18 cellular contexts compared by ENCODE assay signal in the genomic region with DNA sequence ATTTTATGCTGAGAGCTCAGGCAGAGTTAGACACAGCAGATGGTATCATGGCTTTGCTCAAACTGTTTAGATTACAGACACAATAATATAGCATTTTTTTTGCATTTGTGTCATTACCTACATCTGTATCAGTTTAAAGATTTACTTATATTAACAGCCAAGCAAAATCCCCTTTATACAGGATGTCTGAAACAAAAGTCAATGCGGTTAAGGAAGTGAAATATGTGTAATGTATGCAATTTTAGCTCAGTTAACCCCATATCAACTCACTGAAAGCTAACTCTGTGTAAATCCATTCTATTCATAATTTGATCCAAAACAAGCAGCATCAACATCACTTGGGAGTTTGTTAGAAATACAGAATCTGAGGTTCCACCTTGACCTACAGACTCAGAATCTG.
DNase-seq lines count a peak whose midpoint lies in the region; ATAC-seq, FAIRE-seq and TF ChIP-seq lines count a peak whose summit lies in the region.
"Had no signal": no experiment of that assay in that cellular context is flagged by ENCODE, and none has a peak within 500 bp of the region (broad histone marks: within the 10 kb centered on the region; RNA-seq: fewer than 3 reads in every experiment).

No MANE protein-coding gene starts in this region.

- no peaks in the 10 kb centered on the region for H3K9me3 ChIP-seq in PC-3 (ENCODE audit: low read length)
- H3K9me3 ChIP-seq: Caco-2, esophagus muscularis mucosa, left lung, tibial nerve had no signal

- no TSS peak for BruUV-seq in PC-3 (replicated peaks; lab: Mats Ljungman, UMichigan)

- H3K9ac ChIP-seq in PC-3 (ENCODE audit: low read length) = no peak overlapping the region

- no peak overlapping the region for H3K27ac ChIP-seq in PC-3 (ENCODE audit: low read length)
- H3K27ac ChIP-seq: esophagus muscularis mucosa, left lung, tibial nerve had no signal

- intact Hi-C loops in PC-3 (cut with micrococcal nuclease) = no loop called here

- no peaks in the 10 kb centered on the region for H3K36me3 ChIP-seq in PC-3 (ENCODE audit: low read depth, low read length)
- H3K36me3 ChIP-seq: esophagus muscularis mucosa, left lung, tibial nerve had no signal

- no peak overlapping the region for H3K4me2 ChIP-seq in PC-3 (ENCODE audit: low read length)

- POLR2A ChIA-PET in PC-3 (lab: Charles Lee; ENCODE audit: unreplicated experiment) = no interaction called here

- CTCF ChIA-PET in PC-3 (lab: Charles Lee) = no interaction called here

- H3K4me1 ChIP-seq in PC-3 (ENCODE audit: insufficient read depth, low read length) = no peaks in the 10 kb centered on the region
- H3K4me1 ChIP-seq: Caco-2, esophagus muscularis mucosa, left lung, tibial nerve had no signal

- DNase-seq in GM18507 (ENCODE audit: extremely low spot score, insufficient read length, low read depth) (no peak), NCI-H345 treated with DMSO at 0.1 percent for 48 hours (lab: John Stamatoyannopoulos, UW; ENCODE audit: unreplicated experiment) (no peak), PC-3 (no peak)
- DNase-seq in activated CD4-positive, alpha-beta T cell treated with anti-CD3 and anti-CD28 coated beads, Interleukin-2, amount 50 U/mL, for 4 hours = no peak
- DNase-seq: activated CD4-positive, alpha-beta T cell treated with anti-CD3 and anti-CD28 coated beads for 4 hours; Caco-2; left lung; naive thymus-derived CD4-positive, alpha-beta T cell; NCI-H1417; NCI-H774; retina; stimulated activated CD8-positive, alpha-beta memory T cell treated with anti-CD3 and anti-CD28 coated beads, Interleukin-4, amount 100 ng/mL, for 48 hours had no signal

- TF ChIP-seq CTCF in PC-3 (conservative IDR thresholded peaks at IDR 0.05; ENCODE audit: low read depth, low read length) = no peak

- H4K20me1 ChIP-seq in PC-3 (ENCODE audit: low read length) = no peaks in the 10 kb centered on the region

- peak; percentile 49 for FAIRE-seq in GM18507 (lab: Jason Lieb, UNC)

- peak; percentile 97 for ATAC-seq in GM19452 (IDR thresholded peaks at IDR 0.05; ENCODE audit: unreplicated experiment)
- peak; percentile 97 for ATAC-seq in HG02938 (IDR thresholded peaks at IDR 0.05; ENCODE audit: unreplicated experiment)
- ATAC-seq in HG03565 (IDR thresholded peaks at IDR 0.05; ENCODE audit: unreplicated experiment) = peak; percentile 92
- no peak for ATAC-seq in PC-3
- no peak for ATAC-seq in GM21390 (IDR thresholded peaks at IDR 0.05; ENCODE audit: unreplicated experiment)
- ATAC-seq: left lung; naive thymus-derived CD4-positive, alpha-beta T cell had no signal

- H3K9me2 ChIP-seq in PC-3 (replicated peaks; ENCODE audit: low read length) = no peaks in the 10 kb centered on the region

- no peaks in the 10 kb centered on the region for H3F3A ChIP-seq in PC-3 (ENCODE audit: low read length, unreplicated experiment)

- H3K27me3 ChIP-seq in PC-3 (ENCODE audit: low read length) = no peaks in the 10 kb centered on the region
- H3K27me3 ChIP-seq: esophagus muscularis mucosa, left lung, tibial nerve had no signal

- H3K4me3 ChIP-seq in PC-3 (ENCODE audit: low read length) = no peak overlapping the region
- H3K4me3 ChIP-seq: esophagus muscularis mucosa, left lung, tibial nerve had no signal

- H3K79me2 ChIP-seq in PC-3 (ENCODE audit: low read length) = no peaks in the 10 kb centered on the region

- H2AFZ ChIP-seq in PC-3 (ENCODE audit: low read length) = no peak overlapping the region

Comparison
In these comparisons a context has a peak if more than half of its experiments do, and no peak if none do; other contexts are left out.
1. ATAC-seq: peak in GM19452 (single experiment), HG02938 (single experiment) and HG03565 (single experiment); none in PC-3 (single experiment) and GM21390 (single experiment).